ENCODE assay signal across 11 cellular contexts in the genomic region with DNA sequence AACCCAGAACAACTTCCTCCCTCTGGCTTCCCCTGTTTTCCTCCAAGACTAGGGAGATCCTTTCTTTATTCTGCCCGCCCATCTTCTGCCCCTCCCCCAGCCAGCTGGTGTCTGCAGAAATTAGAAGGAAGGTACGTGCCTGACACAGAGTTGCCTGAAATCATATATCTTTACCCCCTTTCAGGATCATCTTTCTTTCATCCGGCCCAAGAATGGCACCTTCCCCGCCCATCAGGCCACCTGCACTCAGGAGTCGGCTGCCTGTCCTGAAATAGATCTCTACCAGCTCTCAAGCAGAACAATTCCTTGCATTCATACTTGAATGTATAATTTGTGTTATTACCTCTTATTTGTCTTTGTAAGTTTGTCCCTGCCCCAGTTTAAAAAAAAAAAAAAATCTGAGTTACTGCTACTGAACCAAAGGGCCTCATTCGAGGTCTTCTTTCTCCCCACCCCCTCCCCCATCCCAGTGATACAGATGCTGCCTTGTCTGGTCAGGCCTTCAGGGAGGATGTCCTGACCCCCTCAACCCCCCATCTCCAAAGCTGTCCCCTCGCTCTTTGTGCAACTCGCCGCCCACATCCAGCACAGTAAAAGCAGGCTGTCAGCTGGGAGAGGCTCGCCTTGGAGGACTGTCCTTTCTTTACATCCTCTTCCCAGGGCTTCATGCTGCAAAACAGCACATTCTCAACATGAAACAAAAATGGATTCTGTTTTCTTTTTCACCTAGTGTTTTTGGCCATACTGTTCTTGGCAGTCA.
DNase-seq lines count a peak whose midpoint lies in the region; ATAC-seq and TF ChIP-seq lines count a peak whose summit lies in the region.
"Had no signal": no experiment of that assay in that cellular context is flagged by ENCODE, and none has a peak within 500 bp of the region (broad histone marks: within the 10 kb centered on the region; RNA-seq: fewer than 3 reads in every experiment).

No MANE protein-coding gene starts in this region.

- H3K4me2 ChIP-seq in GM23248 (ENCODE audit: unreplicated experiment), result peak overlapping the region; percentile 64
- peak overlapping the region; percentile 70 for H3K4me2 ChIP-seq in OCI-LY7 (ENCODE audit: low read length)
- H3K4me2 ChIP-seq: KMS-11 had no signal

- 79 to 85% methylated on average over 10 of the region's 10 CpGs for WGBS in GM23248 (ENCODE audit: low coverage in 1 of 2, low lambda C conversion rate in 2 of 2, missing lambda C conversion rate in 2 of 2), 2 experiments
- WGBS in gastroesophageal sphincter (ENCODE audit: low coverage in 1 of 2), 2 donors, result 41 to 65% methylated on average over 6 to 9 of the region's 10 CpGs
- 46% methylated on average over 10 of the region's 10 CpGs for WGBS in prostate gland

- H3K79me2 ChIP-seq in GM23248 (ENCODE audit: insufficient read depth) (no peaks in the 10 kb centered on the region), OCI-LY7 (ENCODE audit: insufficient read depth, low read depth, low read length) (no peaks in the 10 kb centered on the region)

- H3K4me3 ChIP-seq in GM23248 (peak overlapping the region; percentile 29), OCI-LY7 (ENCODE audit: low read depth, low read length, poor library complexity, severe bottlenecking) (peak overlapping the region; percentile 29), gastroesophageal sphincter (no peak overlapping the region), prostate gland (no peak overlapping the region)
- H3K4me3 ChIP-seq in CD8-positive, alpha-beta memory T cell (ENCODE audit: low read length), result no peak overlapping the region
- H3K4me3 ChIP-seq: skin epidermis had no signal

- H3K27ac ChIP-seq in GM23248, result peak overlapping the region; percentile 82
- H3K27ac ChIP-seq in OCI-LY7 (ENCODE audit: low read depth, low read length, poor library complexity, severe bottlenecking), result peak overlapping the region; percentile 68
- H3K27ac ChIP-seq in gastroesophageal sphincter, result peak overlapping the region in 3 of 4 donors; percentile 67 to 78 (median 74)
- peak overlapping the region; percentile 61 to 64 for H3K27ac ChIP-seq in prostate gland
- H3K27ac ChIP-seq in CD8-positive, alpha-beta memory T cell (ENCODE audit: low read depth, low read length), result no peak overlapping the region
- H3K27ac ChIP-seq: KMS-11 had no signal

- H3K9ac ChIP-seq in GM23248, result peak overlapping the region; percentile 70
- H3K9ac ChIP-seq: KMS-11 had no signal

- ATAC-seq in gastroesophageal sphincter, result no peak
- ATAC-seq in GM21447 (IDR thresholded peaks at IDR 0.05; ENCODE audit: unreplicated experiment), result no peak

- intact Hi-C loops in OCI-LY7 (cut with micrococcal nuclease; ENCODE audit: unreplicated experiment) (no loop called here), prostate gland (cut with DNase I) (no loop called here), posterior vena cava (cut with DNase I) (no loop called here)

- H3F3A ChIP-seq in GM23248 (ENCODE audit: insufficient read depth), result peaks cover 41% of the 10 kb centered on the region

- no peak for TF ChIP-seq EP300 in gastroesophageal sphincter (IDR thresholded peaks at IDR 0.05)

- no peaks in the 10 kb centered on the region for H3K27me3 Mint-ChIP-seq in CD8-positive, alpha-beta memory T cell

- CTCF ChIA-PET in OCI-LY7 (lab: Charles Lee; ENCODE audit: unreplicated experiment), result no interaction called here
- CTCF ChIA-PET in CD8-positive, alpha-beta memory T cell (lab: Charles Lee), result no interaction called here

- TF ChIP-seq POLR2A in gastroesophageal sphincter (IDR thresholded peaks at IDR 0.05) (no peak), prostate gland (IDR thresholded peaks at IDR 0.05) (no peak)

- H3K36me3 ChIP-seq in GM23248 (ENCODE audit: low read depth), result no peaks in the 10 kb centered on the region
- no peaks in the 10 kb centered on the region for H3K36me3 ChIP-seq in OCI-LY7 (ENCODE audit: insufficient read depth, low read length)
- H3K36me3 ChIP-seq in gastroesophageal sphincter, result no peaks in the 10 kb centered on the region
- H3K36me3 ChIP-seq in prostate gland, result no peaks in the 10 kb centered on the region
- H3K36me3 ChIP-seq in CD8-positive, alpha-beta memory T cell (ENCODE audit: insufficient read depth, low read length), result no peaks in the 10 kb centered on the region

- H3K27me3 ChIP-seq in GM23248 (replicated peaks; ENCODE audit: insufficient read depth) (no peaks in the 10 kb centered on the region), gastroesophageal sphincter (no peaks in the 10 kb centered on the region), prostate gland (replicated peaks; ENCODE audit: insufficient read depth) (no peaks in the 10 kb centered on the region)
- H3K27me3 ChIP-seq in CD8-positive, alpha-beta memory T cell (ENCODE audit: insufficient read depth, low read length, poor library complexity, severe bottlenecking), result no peaks in the 10 kb centered on the region

- no peaks in the 10 kb centered on the region for H3K9me3 Mint-ChIP-seq in CD8-positive, alpha-beta memory T cell

- H3K9me2 ChIP-seq in GM23248 (ENCODE audit: insufficient read depth) (no peaks in the 10 kb centered on the region), OCI-LY7 (ENCODE audit: insufficient read depth, low read length) (no peaks in the 10 kb centered on the region)

- no peak for TF ChIP-seq CTCF in OCI-LY7 (conservative IDR thresholded peaks at IDR 0.05; ENCODE audit: low read length)
- TF ChIP-seq CTCF in gastroesophageal sphincter (IDR thresholded peaks at IDR 0.05), result no peak
- no peak for TF ChIP-seq CTCF in prostate gland (IDR thresholded peaks at IDR 0.05)

- no peak overlapping the region for H2AFZ ChIP-seq in GM23248
- no peak overlapping the region for H2AFZ ChIP-seq in OCI-LY7 (ENCODE audit: low read length)

- BruUV-seq in OCI-LY7 (replicated peaks; lab: Mats Ljungman, UMichigan), result no TSS peak

- POLR2A ChIA-PET in OCI-LY7 (lab: Charles Lee), result interaction anchor here (0.6 to 0.8 kb wide), 2 partner anchors 43 to 316 kb away, joined by 3 to 4 read pairs; no protein-coding TSS in a partner anchor
- POLR2A ChIA-PET in CD8-positive, alpha-beta memory T cell (lab: Charles Lee), result no interaction called here

- H3K36me3 Mint-ChIP-seq in CD8-positive, alpha-beta memory T cell, result peaks cover 0 to 7% (median 0%) of the 10 kb centered on the region in 3 donors

- H3K9me3 ChIP-seq in GM23248 (ENCODE audit: low read depth), result no peaks in the 10 kb centered on the region
- no peaks in the 10 kb centered on the region for H3K9me3 ChIP-seq in OCI-LY7 (ENCODE audit: low read length)
- H3K9me3 ChIP-seq in gastroesophageal sphincter, result no peaks in the 10 kb centered on the region
- H3K9me3 ChIP-seq in prostate gland, result no peaks in the 10 kb centered on the region
- no peaks in the 10 kb centered on the region for H3K9me3 ChIP-seq in CD8-positive, alpha-beta memory T cell (ENCODE audit: low read length)

- peak overlapping the region in 2 of 8 donors; percentile 22 to 83 for H3K27ac Mint-ChIP-seq in CD8-positive, alpha-beta memory T cell

- H3K4me1 ChIP-seq in GM23248 (ENCODE audit: insufficient read depth) (peaks cover 44% of the 10 kb centered on the region), OCI-LY7 (ENCODE audit: insufficient read depth, low read length, poor library complexity, severe bottlenecking) (peaks cover 28% of the 10 kb centered on the region), gastroesophageal sphincter (peaks cover 9 to 58% (median 36%) of the 10 kb centered on the region in 3 donors), prostate gland (replicated peaks) (peaks cover 13% of the 10 kb centered on the region)
- no peaks in the 10 kb centered on the region for H3K4me1 ChIP-seq in CD8-positive, alpha-beta memory T cell (ENCODE audit: insufficient read depth, low read length)

- DNase-seq in GM23248 (no peak), OCI-LY7 (ENCODE audit: low spot score) (peak; percentile 82), prostate gland (ENCODE audit: low spot score) (no peak), posterior vena cava (ENCODE audit: low spot score) (no peak), NCI-H446 treated with DMSO at 0.1 percent for 48 hours (lab: John Stamatoyannopoulos, UW) (no peak)
- no peak for DNase-seq in CD8-positive, alpha-beta memory T cell
- DNase-seq: DND-41 had no signal

- H3K4me3 Mint-ChIP-seq in CD8-positive, alpha-beta memory T cell, result no peak overlapping the region

- H3K4me1 Mint-ChIP-seq in CD8-positive, alpha-beta memory T cell, result peaks cover 0 to 4% (median 3%) of the 10 kb centered on the region in 3 donors

- H4K20me1 ChIP-seq in GM23248 (ENCODE audit: insufficient read depth) (no peaks in the 10 kb centered on the region), OCI-LY7 (ENCODE audit: insufficient read depth, low read length) (no peaks in the 10 kb centered on the region)

- in situ Hi-C loops in GM23248 (cut with MboI), result no loop called here

Comparison
In these comparisons a context has a peak if more than half of its experiments do, and no peak if none do; other contexts are left out.
1. H3K4me3 ChIP-seq: peak in GM23248 (single experiment) and OCI-LY7 (single experiment); none in gastroesophageal sphincter (0 of 2), prostate gland (0 of 2) and CD8-positive, alpha-beta memory T cell (single experiment).